Comparison of ENCODE assay signal across 10 cellular contexts in genomic region chr19:7941895-7942596, GRCh38. TPM values are rescaled to one million over a fixed set of nuclear protein-coding genes. Genes with fewer than 3 reads are reported as not detected.
DNase-seq lines count a peak whose midpoint lies in the region; ATAC-seq and TF ChIP-seq lines count a peak whose summit lies in the region.
"Had no signal": no experiment of that assay in that cellular context is flagged by ENCODE, and none has a peak within 500 bp of the region (broad histone marks: within the 10 kb centered on the region; RNA-seq: fewer than 3 reads in every experiment).

No MANE protein-coding gene starts in this region.

- ATAC-seq in HG03469 (IDR thresholded peaks at IDR 0.05; ENCODE audit: unreplicated experiment) = no peak

- H3K36me3 ChIP-seq in fibroblast of lung (ENCODE audit: control insufficient read depth, insufficient read depth, low read length) (peaks cover 6% of the 10 kb centered on the region), smooth muscle cell (ENCODE audit: low read depth) (no peaks in the 10 kb centered on the region)

- H3K9ac ChIP-seq in fibroblast of lung (ENCODE audit: insufficient read depth, low read length) (no peak overlapping the region), smooth muscle cell (ENCODE audit: low read depth) (peak overlapping the region; percentile 97)

- peaks cover 14% of the 10 kb centered on the region for H3K36me3 Mint-ChIP-seq in activated CD4-positive, alpha-beta T cell treated with anti-CD3 and anti-CD28 coated beads, Interleukin-2, amount 10 ng/mL, durations not matched to agents 7 days and 5 days (ENCODE audit: low read depth)

- CTCF ChIA-PET in activated CD4-positive, alpha-beta T cell treated with anti-CD3 and anti-CD28 coated beads, Interleukin-2, amount 10 ng/mL, durations not matched to agents 7 days and 5 days (lab: Charles Lee) = interaction anchor here (4.8 kb wide), 1 partner anchor 12 kb away, joined by 38 read pairs; no protein-coding TSS in a partner anchor
- CTCF ChIA-PET in RWPE1 (lab: Yijun Ruan, JAX) = interaction anchor here (0.6 to 0.7 kb wide), 2 partner anchors 13 to 36 kb away, joined by 3 to 4 read pairs; no protein-coding TSS in a partner anchor

- H3K27me3 ChIP-seq in fibroblast of lung (ENCODE audit: control insufficient read depth, insufficient read depth, low read length) (no peaks in the 10 kb centered on the region), smooth muscle cell (ENCODE audit: low read depth) (no peaks in the 10 kb centered on the region)

- peak overlapping the region; percentile 89 for H3K4me3 Mint-ChIP-seq in activated CD4-positive, alpha-beta T cell treated with anti-CD3 and anti-CD28 coated beads, Interleukin-2, amount 10 ng/mL, durations not matched to agents 7 days and 5 days

- H3K9me3 ChIP-seq in fibroblast of lung (ENCODE audit: control insufficient read depth, insufficient read depth, low read depth, low read length) (no peaks in the 10 kb centered on the region), smooth muscle cell (replicated peaks; ENCODE audit: low read depth) (no peaks in the 10 kb centered on the region)

- H4K20me1 ChIP-seq in fibroblast of lung (ENCODE audit: control insufficient read depth, extremely low read depth, insufficient read depth, low read length) = no peaks in the 10 kb centered on the region
- H4K20me1 ChIP-seq in smooth muscle cell (ENCODE audit: low read depth) = peaks cover 5% of the 10 kb centered on the region

- DNase-seq in activated CD4-positive, alpha-beta T cell treated with anti-CD3 and anti-CD28 coated beads, Interleukin-2, amount 10 ng/mL, durations not matched to agents 7 days and 5 days = no peak
- no peak for DNase-seq in activated CD4-positive, alpha-beta T cell treated with anti-CD3 and anti-CD28 coated beads for 48 hours
- DNase-seq in RWPE1 (ENCODE audit: low spot score) (no peak), fibroblast of lung (ENCODE audit: low read depth in 2 of 2) (no peak), smooth muscle cell (lab: John Stamatoyannopoulos, UW; ENCODE audit: unreplicated experiment) (no peak), DMS 273 (lab: John Stamatoyannopoulos, UW; ENCODE audit: unreplicated experiment) (no peak)
- DNase-seq in activated CD4-positive, CD25-positive, alpha-beta regulatory T cell (lab: John Stamatoyannopoulos, UW) = no peak
- DNase-seq: activated CD4-positive, alpha-beta T cell treated with anti-CD3 and anti-CD28 coated beads, Interleukin-2, amount 50 U/mL, for 4 hours had no signal

- TF ChIP-seq CTCF in RWPE1 (conservative IDR thresholded peaks at IDR 0.05; ENCODE audit: low read depth) = no peak
- TF ChIP-seq CTCF in fibroblast of lung (conservative IDR thresholded peaks at IDR 0.05 in 1 of 2, IDR thresholded peaks at IDR 0.05 in 1 of 2; ENCODE audit: low read depth in 1 of 2, low read length in 2 of 2) = no peak
- no peak for TF ChIP-seq CTCF in smooth muscle cell (IDR thresholded peaks at IDR 0.05; ENCODE audit: borderline replicate concordance, insufficient read depth, poor library complexity, severe bottlenecking)

- H3K4me1 ChIP-seq in fibroblast of lung (ENCODE audit: control insufficient read depth, extremely low read depth, insufficient read depth, low read length) = no peaks in the 10 kb centered on the region
- peaks cover 5% of the 10 kb centered on the region for H3K4me1 ChIP-seq in smooth muscle cell (ENCODE audit: low read depth)

- H2AFZ ChIP-seq in fibroblast of lung (ENCODE audit: low read length) (no peak overlapping the region), smooth muscle cell (ENCODE audit: low read depth) (no peak overlapping the region)

- H3K9me3 Mint-ChIP-seq in activated CD4-positive, alpha-beta T cell treated with anti-CD3 and anti-CD28 coated beads, Interleukin-2, amount 10 ng/mL, durations not matched to agents 7 days and 5 days = no peaks in the 10 kb centered on the region

- H3F3A ChIP-seq in smooth muscle cell (ENCODE audit: low read depth) = no peaks in the 10 kb centered on the region

- WGBS in smooth muscle cell (ENCODE audit: low lambda C conversion rate) = 93% methylated on average over 19 of the region's 19 CpGs

- H3K4me2 ChIP-seq in fibroblast of lung (ENCODE audit: extremely low read depth, insufficient read depth, low read length) (peak overlapping the region; percentile 89), smooth muscle cell (peak overlapping the region; percentile 95)

- H3K27ac ChIP-seq in RWPE1 = peak overlapping the region; percentile 86; the same call in 1 of the 2 replicates
- H3K27ac ChIP-seq in fibroblast of lung (ENCODE audit: insufficient read depth, low read length) = no peak overlapping the region
- H3K27ac ChIP-seq in smooth muscle cell (ENCODE audit: low read depth) = no peak overlapping the region

- no peaks in the 10 kb centered on the region for H3K27me3 Mint-ChIP-seq in activated CD4-positive, alpha-beta T cell treated with anti-CD3 and anti-CD28 coated beads, Interleukin-2, amount 10 ng/mL, durations not matched to agents 7 days and 5 days

- H3K4me3 ChIP-seq in fibroblast of lung (replicated peaks in 1 of 4; ENCODE audit: control extremely low read depth in 1 of 4, insufficient read depth in 1 of 4, low read depth in 3 of 4, low read length in 4 of 4) = peak overlapping the region in 2 of 4 experiments; percentile 97
- H3K4me3 ChIP-seq in smooth muscle cell = no peak overlapping the region

- peaks cover 35% of the 10 kb centered on the region for H3K4me1 Mint-ChIP-seq in activated CD4-positive, alpha-beta T cell treated with anti-CD3 and anti-CD28 coated beads, Interleukin-2, amount 10 ng/mL, durations not matched to agents 7 days and 5 days

- POLR2A ChIA-PET in activated CD4-positive, alpha-beta T cell treated with anti-CD3 and anti-CD28 coated beads, Interleukin-2, amount 10 ng/mL, durations not matched to agents 7 days and 5 days (lab: Charles Lee) = no interaction called here
- POLR2A ChIA-PET in RWPE1 (lab: Yijun Ruan, JAX; ENCODE audit: low non-redundant PET) = no interaction called here

- H3K27ac Mint-ChIP-seq in activated CD4-positive, alpha-beta T cell treated with anti-CD3 and anti-CD28 coated beads, Interleukin-2, amount 10 ng/mL, durations not matched to agents 7 days and 5 days = peak overlapping the region; percentile 68

- H3K79me2 ChIP-seq in fibroblast of lung (ENCODE audit: control insufficient read depth, insufficient read depth, low read length) (peaks cover 13% of the 10 kb centered on the region), smooth muscle cell (ENCODE audit: low read depth) (peaks cover 31% of the 10 kb centered on the region)

RNA-seq across cellular contexts. Expression of gene TIMM44, which starts 1.4 kb away (rescaled TPM):
- total RNA-seq in activated CD4-positive, alpha-beta T cell treated with anti-CD3 and anti-CD28 coated beads, Interleukin-2, amount 10 ng/mL, durations not matched to agents 7 days and 5 days = 10 to 100 TPM; 44.0 to 59.9 TPM
- total RNA-seq in fibroblast of lung (53.9 and 56.1 TPM in 2 replicates), smooth muscle cell (25.1 and 27.1 TPM in 2 replicates)
- polyA plus RNA-seq in fibroblast of lung (29.5 and 32.3 TPM in 2 replicates), smooth muscle cell (21.8 and 39.3 TPM in 2 replicates)
- polyA plus RNA-seq in fibroblast of lung (2012) = 36.8 and 41.2 TPM in 2 replicates
- polyA minus RNA-seq in fibroblast of lung (ENCODE audit: low replicate concordance) = 9.6 and 21.4 TPM in 2 replicates

RNA-seq across cellular contexts. Expression of gene CTXN1, which starts 16.1 kb away (rescaled TPM):
- not detected for total RNA-seq in activated CD4-positive, alpha-beta T cell treated with anti-CD3 and anti-CD28 coated beads, Interleukin-2, amount 10 ng/mL, durations not matched to agents 7 days and 5 days
- total RNA-seq in fibroblast of lung (0.66 and 0.77 TPM in 2 replicates), smooth muscle cell (4.8 and 6.0 TPM in 2 replicates)
- polyA plus RNA-seq in fibroblast of lung (0.85 and 1.1 TPM in 2 replicates), smooth muscle cell (25.4 and 26.0 TPM in 2 replicates)
- polyA plus RNA-seq in fibroblast of lung (2012) = 4.9 and 9.1 TPM in 2 replicates
- polyA minus RNA-seq in fibroblast of lung (ENCODE audit: low replicate concordance) = 0.93 and 1.6 TPM in 2 replicates
- polyA plus RNA-seq: CD14-positive monocyte had no signal

RNA-seq across cellular contexts. Expression of gene SNAPC2, which starts 21.9 kb away (rescaled TPM):
- 10 to 100 TPM; 18.6 to 19.1 TPM for total RNA-seq in activated CD4-positive, alpha-beta T cell treated with anti-CD3 and anti-CD28 coated beads, Interleukin-2, amount 10 ng/mL, durations not matched to agents 7 days and 5 days
- total RNA-seq in fibroblast of lung = 11.4 and 12.8 TPM in 2 replicates
- 13.4 and 15.6 TPM in 2 replicates for polyA plus RNA-seq in fibroblast of lung
- polyA plus RNA-seq in fibroblast of lung (2012) = 25.5 and 41.2 TPM in 2 replicates
- 27.1 and 28.7 TPM in 2 replicates for polyA minus RNA-seq in fibroblast of lung (ENCODE audit: low replicate concordance)
- 9.5 and 18.2 TPM in 2 replicates for total RNA-seq in smooth muscle cell
- polyA plus RNA-seq in smooth muscle cell = 35.0 and 35.3 TPM in 2 replicates

RNA-seq across cellular contexts. Expression of gene TGFBR3L, which starts 27.4 kb away (rescaled TPM):
- total RNA-seq in activated CD4-positive, alpha-beta T cell treated with anti-CD3 and anti-CD28 coated beads, Interleukin-2, amount 10 ng/mL, durations not matched to agents 7 days and 5 days = 1 to 10 TPM in 1 of 2 experiments, under 1 TPM in 1; 0.79 to 1.4 TPM
- total RNA-seq in fibroblast of lung (1.0 and 1.3 TPM in 2 replicates), smooth muscle cell (18.7 and 20.7 TPM in 2 replicates)
- polyA plus RNA-seq in fibroblast of lung (0.35 TPM in 1 of 2 replicates, not detected in the other), smooth muscle cell (44.0 and 46.6 TPM in 2 replicates)
- polyA plus RNA-seq in fibroblast of lung (2012) = 2.0 and 5.7 TPM in 2 replicates
- not detected in 2 replicates for polyA minus RNA-seq in fibroblast of lung (ENCODE audit: low replicate concordance)
- polyA plus RNA-seq: CD14-positive monocyte had no signal

RNA-seq across cellular contexts. Expression of gene MAP2K7, which starts 38.4 kb away (rescaled TPM):
- 10 to 100 TPM; 44.1 to 45.6 TPM for total RNA-seq in activated CD4-positive, alpha-beta T cell treated with anti-CD3 and anti-CD28 coated beads, Interleukin-2, amount 10 ng/mL, durations not matched to agents 7 days and 5 days
- total RNA-seq in fibroblast of lung (8.7 and 10.4 TPM in 2 replicates), smooth muscle cell (6.7 and 8.2 TPM in 2 replicates)
- polyA plus RNA-seq in fibroblast of lung (7.8 and 8.5 TPM in 2 replicates), smooth muscle cell (9.2 and 13.1 TPM in 2 replicates)
- polyA plus RNA-seq in fibroblast of lung (2012) = 15.5 and 15.8 TPM in 2 replicates
- polyA minus RNA-seq in fibroblast of lung (ENCODE audit: low replicate concordance) = 8.6 and 19.5 TPM in 2 replicates
